1 cellular context compared by ENCODE assay signal in the genomic region with DNA sequence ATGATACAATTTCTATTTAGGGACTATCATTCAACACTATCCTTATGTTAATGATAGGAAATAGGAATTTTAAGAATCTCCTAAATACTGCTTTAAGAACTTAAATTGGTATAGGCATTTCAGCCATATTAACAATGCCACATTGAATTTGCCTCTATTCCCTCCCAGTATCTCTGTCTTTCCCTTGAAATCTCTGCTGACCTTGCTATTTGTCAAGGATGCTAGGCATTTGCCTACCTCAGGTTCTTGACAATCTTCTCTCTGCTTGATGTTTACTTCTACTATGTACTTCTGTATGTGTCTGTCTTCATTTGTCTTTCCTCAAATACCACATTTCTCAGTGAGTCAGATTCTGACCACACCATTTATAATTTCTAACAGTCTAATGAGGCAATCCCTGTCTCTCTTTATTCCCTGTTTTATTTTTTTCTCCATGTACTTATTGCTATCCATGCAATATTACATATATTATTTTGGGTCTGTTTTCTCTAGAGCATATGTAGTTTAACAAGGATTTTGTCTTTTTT.
TF ChIP-seq lines count a peak whose summit lies in the region.

No MANE protein-coding gene starts in this region.

TF ChIP-seq in H1, 55 proteins besides CTCF, POLR2A, EP300 and RAD21:
- TF ChIP-seq, protein P1, sequence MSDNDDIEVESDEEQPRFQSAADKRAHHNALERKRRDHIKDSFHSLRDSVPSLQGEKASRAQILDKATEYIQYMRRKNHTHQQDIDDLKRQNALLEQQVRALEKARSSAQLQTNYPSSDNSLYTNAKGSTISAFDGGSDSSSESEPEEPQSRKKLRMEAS (IDR thresholded peaks at IDR 0.05): no peak
- TF ChIP-seq MAFK (IDR thresholded peaks at IDR 0.05; ENCODE audit: low read depth, low read length) (peak; percentile 42; the same call in 1 of the 2 replicates), TAF7 (optimal IDR thresholded peaks at IDR 0.05; ENCODE audit: borderline replicate concordance, low read depth, low read length) (no peak), CEBPB (IDR thresholded peaks at IDR 0.05; ENCODE audit: low read depth, low read length) (no peak), SRF (IDR thresholded peaks at IDR 0.05; ENCODE audit: low read depth, low read length) (no peak)
